17 cellular contexts compared by ENCODE assay signal in the genomic region with DNA sequence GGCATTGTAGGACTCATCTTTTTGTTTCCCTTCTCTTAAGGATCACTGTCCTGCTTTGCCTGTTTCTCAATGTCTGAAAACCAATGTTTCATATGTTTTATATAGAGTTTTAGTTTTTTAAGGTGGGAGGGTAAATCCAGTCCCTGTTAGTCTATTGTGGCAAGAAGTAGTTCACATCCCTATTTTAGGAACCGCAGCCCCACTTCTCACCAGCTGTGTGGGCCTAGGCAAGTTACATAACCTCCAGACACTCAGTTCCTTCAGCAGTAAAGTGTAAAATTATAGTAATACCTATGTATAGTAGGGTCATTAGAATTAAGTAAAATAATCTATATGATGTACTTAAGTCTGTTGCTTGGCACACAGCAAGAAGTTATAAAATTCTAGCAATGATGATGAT.
"Had no signal": no experiment of that assay in that cellular context is flagged by ENCODE, and none has a peak within 500 bp of the region (broad histone marks: within the 10 kb centered on the region; RNA-seq: fewer than 3 reads in every experiment).

No MANE protein-coding gene starts in this region.

- H3K36me3 ChIP-seq: heart left ventricle, thyroid gland had no signal

- H3K4me1 ChIP-seq: parathyroid adenoma, thyroid gland had no signal

- H3K9me3 ChIP-seq: heart left ventricle, thyroid gland had no signal

- H3K4me3 ChIP-seq: heart left ventricle, lung, thyroid gland had no signal

- H3K27me3 ChIP-seq: heart left ventricle, thyroid gland had no signal

- DNase-seq: activated B cell treated with CpG ODN at 0.5 μM for 24 hours; activated CD4-positive, alpha-beta T cell treated with anti-CD3 and anti-CD28 coated beads, Interleukin-2, amount 10 ng/mL, durations not matched to agents 7 days and 5 days; activated CD8-positive, alpha-beta memory T cell treated with anti-CD3 and anti-CD28 coated beads for 24 hours; activated naive CD4-positive, alpha-beta T cell; activated naive CD8-positive, alpha-beta T cell treated with anti-CD3 and anti-CD28 coated beads, Interleukin-2, amount 50 U/mL, for 24 hours; aorta; dermis blood vessel endothelial cell; effector memory CD8-positive, alpha-beta T cell; foreskin melanocyte; naive B cell; retina; T-helper 2 cell; thyroid gland had no signal

- H3K27ac ChIP-seq: heart left ventricle, parathyroid adenoma, thyroid gland had no signal

- ATAC-seq: activated naive CD8-positive, alpha-beta T cell treated with anti-CD3 and anti-CD28 coated beads, Interleukin-2, amount 50 U/mL, for 24 hours; effector memory CD8-positive, alpha-beta T cell; stimulated activated effector memory CD8-positive, alpha-beta T cell treated with anti-CD3 and anti-CD28 coated beads, Interleukin-12 subunit alpha, Interleukin-12 subunit beta, amount 100 ng/mL, for 72 hours had no signal
